Comparison of ENCODE assay signal across 8 cellular contexts in genomic region chr7:40232242-40232929, GRCh38.
DNase-seq lines count a peak whose midpoint lies in the region; ATAC-seq, FAIRE-seq and TF ChIP-seq lines count a peak whose summit lies in the region.

No MANE protein-coding gene starts in this region.

- no peak overlapping the region for H2AFZ ChIP-seq in K562 (ENCODE audit: low read depth, low read length)
- H2AFZ ChIP-seq in HepG2 (ENCODE audit: low read length), result no peak overlapping the region

- TF ChIP-seq CTCF in K562 (IDR thresholded peaks at IDR 0.05 in 2 of 3, conservative IDR thresholded peaks at IDR 0.05 in 1 of 3; ENCODE audit: insufficient read depth in 2 of 3, low read depth in 1 of 3, low read length in 3 of 3) (peak; percentile 49 to 70 (median 58); a peak in 5 of 6 replicates), HepG2 (CRISPR knock-in tag; IDR thresholded peaks at IDR 0.05) (peak; percentile 71)

- DNase-seq in EL (peak; percentile 71), H54 (ENCODE audit: insufficient read length, low spot score) (peak; percentile 31), NCI-H2171 treated with DMSO at 0.1 percent for 48 hours (lab: John Stamatoyannopoulos, UW) (peak; percentile 42), K562 (ENCODE audit: extremely low read depth in 1 of 4, low spot score in 3 of 4) (peak in 2 of 4 experiments; percentile 20 to 50), HepG2 (ENCODE audit: low spot score) (peak; percentile 43), NCI-H187 treated with DMSO at 0.1 percent for 48 hours (lab: John Stamatoyannopoulos, UW) (no peak)

- H3K4me3 ChIP-seq in K562, result no peak overlapping the region
- no peak overlapping the region for H3K4me3 ChIP-seq in HepG2 (replicated peaks in 1 of 3; ENCODE audit: insufficient read depth in 1 of 3, low read depth in 2 of 3, low read length in 3 of 3)

- TF ChIP-seq RAD21 in K562 (CRISPR knock-in tag; conservative IDR thresholded peaks at IDR 0.05 in 1 of 2, IDR thresholded peaks at IDR 0.05 in 1 of 2), result peak; percentile 48 to 70
- TF ChIP-seq RAD21 in HepG2 (CRISPR knock-in tag; IDR thresholded peaks at IDR 0.05), result no peak

- H4K20me1 ChIP-seq in K562 (replicated peaks; ENCODE audit: control insufficient read depth, insufficient read depth, low read length) (no peaks in the 10 kb centered on the region), HepG2 (ENCODE audit: insufficient read depth, low read length) (no peaks in the 10 kb centered on the region)

- H3K9me1 ChIP-seq in K562 (ENCODE audit: control insufficient read depth, insufficient read depth, low read length), result no peaks in the 10 kb centered on the region

- no TSS peak for BruUV-seq in K562 (replicated peaks; lab: Mats Ljungman, UMichigan)
- no TSS peak for BruUV-seq in HepG2 (replicated peaks; lab: Mats Ljungman, UMichigan)

- H3K9ac ChIP-seq in K562 (ENCODE audit: insufficient read depth in 1 of 2, low read depth in 2 of 2, low read length in 2 of 2) (no peak overlapping the region), HepG2 (ENCODE audit: insufficient read depth, low read depth, low read length) (no peak overlapping the region)

- in situ Hi-C loops in K562 (cut with MboI), result no loop called here
- in situ Hi-C loops in HepG2 (cut with HindIII; ENCODE audit: extremely low pct_ligation_motif_present, low pct_unique_long_range_greater_than_20kb), result loop anchor here (25.0 kb wide), 1 partner anchor 1480 kb away; the partner anchor contains the start of gene INHBA

- ATAC-seq in K562 (peak; percentile 78), HepG2 (peak; percentile 75), GM18870 (IDR thresholded peaks at IDR 0.05; ENCODE audit: unreplicated experiment) (no peak), HG02798 (IDR thresholded peaks at IDR 0.05; ENCODE audit: poor library complexity, unreplicated experiment) (no peak)

- no peak for TF ChIP-seq POLR2A in H54 (IDR thresholded peaks at IDR 0.05; ENCODE audit: low read depth, low read length)
- TF ChIP-seq POLR2A in K562 (conservative IDR thresholded peaks at IDR 0.05), result no peak
- no peak for TF ChIP-seq POLR2A in HepG2 (IDR thresholded peaks at IDR 0.05; ENCODE audit: insufficient read depth in 1 of 2, low read depth in 2 of 2, low read length in 2 of 2)

- H3K27ac ChIP-seq in K562 (ENCODE audit: extremely low read depth, low read depth, low read length), result no peak overlapping the region
- H3K27ac ChIP-seq in HepG2 (ENCODE audit: extremely low read length, insufficient read depth, low read length), result no peak overlapping the region

- FAIRE-seq in H54 (lab: Jason Lieb, UNC) (peak; percentile 86), K562 (lab: Jason Lieb, UNC) (peak; percentile 70), HepG2 (lab: Jason Lieb, UNC) (peak; percentile 64)

- no peak overlapping the region for H3K4me2 ChIP-seq in K562 (ENCODE audit: insufficient read depth, low read length)
- no peak overlapping the region for H3K4me2 ChIP-seq in HepG2 (ENCODE audit: low read depth, low read length)

- H3K79me2 ChIP-seq in K562 (ENCODE audit: control insufficient read depth, insufficient read depth, low read length) (no peaks in the 10 kb centered on the region), HepG2 (ENCODE audit: insufficient read depth, low read length) (no peaks in the 10 kb centered on the region)

- no peak for TF ChIP-seq EP300 in K562 (IDR thresholded peaks at IDR 0.05; ENCODE audit: low read length)
- no peak for TF ChIP-seq EP300 in HepG2 (IDR thresholded peaks at IDR 0.05; ENCODE audit: low read depth in 2 of 2, low read length in 2 of 2)
- no peak for TF ChIP-seq EP300 in HepG2 (CRISPR knock-in tag; IDR thresholded peaks at IDR 0.05; ENCODE audit: borderline replicate concordance)

- 0% methylated on average over 7 of the region's 7 CpGs for WGBS in K562 (ENCODE audit: insufficient coverage, low coverage, missing lambda C conversion rate)
- 23% methylated on average over 7 of the region's 7 CpGs for WGBS in HepG2 (ENCODE audit: low lambda C conversion rate)

- intact Hi-C loops in K562 (cut with micrococcal nuclease) (loop anchor here (2.0 kb wide), 2 partner anchors 96 to 1464 kb away; no protein-coding TSS in a partner anchor), HepG2 (cut with micrococcal nuclease; ENCODE audit: unreplicated experiment) (loop anchor here (1.0 to 2.0 kb wide), 2 partner anchors 372 to 1464 kb away; no protein-coding TSS in a partner anchor)

- CTCF ChIA-PET in K562 (lab: Yijun Ruan, JAX; ENCODE audit: low intra/inter-chr PET ratio) (no interaction called here), HepG2 (lab: Yijun Ruan, JAX; ENCODE audit: low intra/inter-chr PET ratio, low total read pairs) (interaction anchor here (0.8 kb wide), 1 partner anchor 1500 kb away, joined by 3 read pairs; no protein-coding TSS in a partner anchor)

- H3K36me3 ChIP-seq in K562 (ENCODE audit: control insufficient read depth, insufficient read depth, low read length) (no peaks in the 10 kb centered on the region), HepG2 (replicated peaks in 1 of 2; ENCODE audit: control insufficient read depth in 1 of 2, insufficient read depth in 2 of 2, low read length in 2 of 2) (no peaks in the 10 kb centered on the region)

- H3K4me1 ChIP-seq in K562 (replicated peaks in 1 of 2; ENCODE audit: control insufficient read depth in 2 of 2, insufficient read depth in 2 of 2, low read length in 2 of 2) (no peaks in the 10 kb centered on the region), HepG2 (ENCODE audit: insufficient read depth, low read length) (no peaks in the 10 kb centered on the region; the same call in 1 of the 2 replicates)

- H3K9me3 ChIP-seq in K562 (replicated peaks; ENCODE audit: control insufficient read depth, insufficient read depth, low read depth, low read length) (no peaks in the 10 kb centered on the region), HepG2 (ENCODE audit: low read length) (no peaks in the 10 kb centered on the region)

- POLR2A ChIA-PET in K562 (lab: Yijun Ruan, JAX), result interaction anchor here (0.9 to 1.0 kb wide), 3 partner anchors 13 to 155 kb away, joined by 3 to 5 read pairs (median 3); partner anchors contain the start of gene SUGCT
- POLR2A ChIA-PET in HepG2 (lab: Yijun Ruan, JAX), result no interaction called here

- H3K27me3 ChIP-seq in K562 (ENCODE audit: control insufficient read depth in 2 of 2, insufficient read depth in 2 of 2, low read length in 2 of 2) (no peaks in the 10 kb centered on the region), HepG2 (ENCODE audit: control insufficient read depth in 1 of 2, insufficient read depth in 2 of 2, low read length in 2 of 2) (no peaks in the 10 kb centered on the region)

TF ChIP-seq in K562, 482 proteins besides CTCF, POLR2A, EP300 and RAD21:
- TF ChIP-seq SMC3 (conservative IDR thresholded peaks at IDR 0.05; ENCODE audit: insufficient read depth, low read depth, low read length) (peak; percentile 40; the same call in 1 of the 2 replicates), FOS (IDR thresholded peaks at IDR 0.05; ENCODE audit: extremely low read depth, insufficient read length) (no peak)

TF ChIP-seq in HepG2, 621 proteins besides CTCF, POLR2A, EP300 and RAD21:
- TF ChIP-seq SMC3 (IDR thresholded peaks at IDR 0.05; ENCODE audit: low read length) (peak; percentile 52), EED (CRISPR knock-in tag; IDR thresholded peaks at IDR 0.05) (no peak), NFKBIZ (CRISPR knock-in tag; IDR thresholded peaks at IDR 0.05) (no peak), STAG1 (CRISPR knock-in tag; IDR thresholded peaks at IDR 0.05) (peak; percentile 79), POGZ (CRISPR knock-in tag; IDR thresholded peaks at IDR 0.05) (no peak), SKI (IDR thresholded peaks at IDR 0.05; ENCODE audit: partially characterized antibody) (no peak)
TF ChIP-seq in HepG2: peak in this region for 2.

Comparison
In these comparisons a context has a peak if more than half of its experiments do, and no peak if none do; other contexts are left out.
1. ATAC-seq: peak in K562 (single experiment) and HepG2 (single experiment); none in GM18870 (single experiment) and HG02798 (single experiment).